ENCODE assay signal across 8 cellular contexts in the genomic region with DNA sequence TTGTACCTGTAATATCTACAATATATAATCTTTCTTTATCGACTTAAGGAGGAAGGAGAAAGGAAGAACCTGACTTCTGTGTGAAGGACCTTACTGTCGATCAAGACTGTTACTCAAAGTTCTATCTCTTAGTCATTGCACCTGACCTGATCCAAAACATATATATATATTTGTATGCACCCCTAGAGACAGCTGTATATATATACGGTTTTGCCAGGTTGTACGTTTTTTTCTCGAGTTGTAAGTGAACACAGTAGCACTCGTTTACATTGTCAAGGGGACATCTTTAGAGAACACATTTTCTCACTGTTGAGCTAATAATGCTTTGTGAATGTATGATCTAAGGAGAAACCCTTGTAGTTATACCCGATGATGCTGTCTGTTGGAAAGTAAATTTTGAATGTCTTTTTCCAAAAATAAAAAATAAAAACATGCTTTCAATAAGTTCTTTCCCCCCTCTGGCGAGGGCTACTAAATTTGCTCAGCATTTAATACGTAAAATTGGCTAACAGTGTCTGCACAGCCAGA. TPM values are rescaled to one million over a fixed set of nuclear protein-coding genes. Genes with fewer than 3 reads are reported as not detected.
DNase-seq lines count a peak whose midpoint lies in the region; ATAC-seq and TF ChIP-seq lines count a peak whose summit lies in the region.

No MANE protein-coding gene starts in this region.

- H3K79me2 ChIP-seq in PC-9 (ENCODE audit: low read depth), result peaks cover 14% of the 10 kb centered on the region; the same call in 1 of the 2 replicates

- ATAC-seq in activated CD8-positive, alpha-beta memory T cell treated with anti-CD3 and anti-CD28 coated beads, Interleukin-2, amount 10 ng/mL, durations not matched to agents 7 days and 5 days, result no peak
- ATAC-seq in psoas muscle, result peak in 1 of 4 donors; percentile 6

- H3K36me3 ChIP-seq in PC-9 (ENCODE audit: low read depth) (peaks cover 10% of the 10 kb centered on the region), psoas muscle (ENCODE audit: insufficient read depth in 1 of 2, low read depth in 1 of 2) (peaks cover 0 to 26% of the 10 kb centered on the region in 2 donors)

- POLR2A ChIA-PET in PC-9 (lab: Charles Lee; ENCODE audit: unreplicated experiment), result interaction anchor here (0.8 kb wide), 1 partner anchor 10 kb away, joined by 6 read pairs; no protein-coding TSS in a partner anchor

- no peaks in the 10 kb centered on the region for H3K27me3 Mint-ChIP-seq in activated CD8-positive, alpha-beta memory T cell treated with anti-CD3 and anti-CD28 coated beads, Interleukin-2, amount 10 ng/mL, durations not matched to agents 7 days and 5 days

- H3K4me2 ChIP-seq in PC-9, result peak overlapping the region; percentile 96

- H3K4me1 Mint-ChIP-seq in activated CD8-positive, alpha-beta memory T cell treated with anti-CD3 and anti-CD28 coated beads, Interleukin-2, amount 10 ng/mL, durations not matched to agents 7 days and 5 days, result peaks cover 36% of the 10 kb centered on the region

- TF ChIP-seq CTCF in PC-9 (conservative IDR thresholded peaks at IDR 0.05) (no peak), psoas muscle (IDR thresholded peaks at IDR 0.05) (no peak)

- peak overlapping the region; percentile 90 for H2AFZ ChIP-seq in PC-9

- 39 to 48% (median 39%) methylated on average over 9 of the region's 9 CpGs for WGBS in psoas muscle, 3 donors

- H3K4me3 ChIP-seq in PC-9 (peak overlapping the region; percentile 77), psoas muscle (peak overlapping the region; percentile 85)

- peak overlapping the region; percentile 96 for H3K4me3 Mint-ChIP-seq in activated CD8-positive, alpha-beta memory T cell treated with anti-CD3 and anti-CD28 coated beads, Interleukin-2, amount 10 ng/mL, durations not matched to agents 7 days and 5 days

- H3K27ac Mint-ChIP-seq in activated CD8-positive, alpha-beta memory T cell treated with anti-CD3 and anti-CD28 coated beads, Interleukin-2, amount 10 ng/mL, durations not matched to agents 7 days and 5 days, result peak overlapping the region; percentile 91

- no peaks in the 10 kb centered on the region for H3K27me3 ChIP-seq in PC-9 (ENCODE audit: insufficient read depth, low read depth)
- no peaks in the 10 kb centered on the region for H3K27me3 ChIP-seq in psoas muscle (ENCODE audit: insufficient read depth in 3 of 3, low read length in 2 of 3)

- no peaks in the 10 kb centered on the region for H3K9me2 ChIP-seq in PC-9 (ENCODE audit: insufficient read depth)

- no peaks in the 10 kb centered on the region; the same call in 1 of the 2 replicates for H3K9me3 ChIP-seq in PC-9 (ENCODE audit: insufficient read depth, low read depth)
- no peaks in the 10 kb centered on the region for H3K9me3 ChIP-seq in psoas muscle

- H4K20me1 ChIP-seq in PC-9 (ENCODE audit: insufficient read depth), result no peaks in the 10 kb centered on the region

- no TSS peak for BruUV-seq in PC-9 (replicated peaks; lab: Mats Ljungman, UMichigan)

- intact Hi-C loops in PC-9 (cut with micrococcal nuclease; ENCODE audit: unreplicated experiment), result no loop called here
- intact Hi-C loops in psoas muscle (cut with DNase I), result loop anchor here (5.0 to 10.0 kb wide), 2 partner anchors 62 to 521 kb away; a partner anchor contains a TSS

- DNase-seq in activated CD8-positive, alpha-beta memory T cell treated with anti-CD3 and anti-CD28 coated beads, Interleukin-2, amount 10 ng/mL, durations not matched to agents 7 days and 5 days, result no peak
- no peak for DNase-seq in activated CD8-positive, alpha-beta memory T cell treated with anti-CD3 and anti-CD28 coated beads, Interleukin-2, amount 50 U/mL, for 4 hours
- DNase-seq in PC-9, result no peak
- DNase-seq in epithelial cell of prostate (ENCODE audit: low read depth, low spot score), result no peak
- no peak for DNase-seq in psoas muscle
- DNase-seq in stimulated activated CD8-positive, alpha-beta memory T cell treated with anti-CD3 and anti-CD28 coated beads, Interleukin-4, amount 100 ng/mL, for 48 hours, result no peak
- no peak for DNase-seq in NCI-H2029 (lab: John Stamatoyannopoulos, UW)
- DNase-seq in ureter (ENCODE audit: low spot score), result no peak

- H3K9me3 Mint-ChIP-seq in activated CD8-positive, alpha-beta memory T cell treated with anti-CD3 and anti-CD28 coated beads, Interleukin-2, amount 10 ng/mL, durations not matched to agents 7 days and 5 days (ENCODE audit: low read depth), result no peaks in the 10 kb centered on the region

- H3K36me3 Mint-ChIP-seq in activated CD8-positive, alpha-beta memory T cell treated with anti-CD3 and anti-CD28 coated beads, Interleukin-2, amount 10 ng/mL, durations not matched to agents 7 days and 5 days, result peaks cover 20% of the 10 kb centered on the region

- H3K4me1 ChIP-seq in PC-9 (replicated peaks; ENCODE audit: insufficient read depth) (peaks cover 17% of the 10 kb centered on the region), psoas muscle (peaks cover 11% of the 10 kb centered on the region)

- peaks cover 20% of the 10 kb centered on the region; the same call in 1 of the 2 replicates for H3F3A ChIP-seq in PC-9 (ENCODE audit: insufficient read depth, low read depth)

- CTCF ChIA-PET in activated CD8-positive, alpha-beta memory T cell treated with anti-CD3 and anti-CD28 coated beads, Interleukin-2, amount 10 ng/mL, durations not matched to agents 7 days and 5 days (lab: Charles Lee), result interaction anchor here (0.6 to 3.8 kb wide), 6 partner anchors 63 to 1476 kb away, joined by 3 to 26 read pairs (median 4); a partner anchor contains a TSS
- CTCF ChIA-PET in PC-9 (lab: Charles Lee), result no interaction called here

- H3K27ac ChIP-seq in PC-9 (0 out of 2 replicates have a peak overlapping the region, but pooled peaks have one; percentile 23), epithelial cell of prostate (peak overlapping the region; percentile 62), psoas muscle (peak overlapping the region; percentile 76)

RNA-seq across cellular contexts. Expression of a gene that starts 0.5 kb away (rescaled TPM):
- total RNA-seq in activated CD8-positive, alpha-beta memory T cell treated with anti-CD3 and anti-CD28 coated beads, Interleukin-2, amount 10 ng/mL, durations not matched to agents 7 days and 5 days, result 10 to 100 TPM; 10.3 to 10.8 TPM
- 8.9 and 10.7 TPM in 2 replicates for total RNA-seq in PC-9 (2021)
- 1 to 10 TPM; 4.2 to 7.5 (median 6.0) TPM for total RNA-seq in psoas muscle
- polyA plus RNA-seq in psoas muscle, result 1 to 10 TPM; 2.9 to 3.6 (median 2.9) TPM
- total RNA-seq in ureter, result 13.4 TPM

RNA-seq across cellular contexts. Expression of a gene that starts 58.7 kb away (rescaled TPM):
- 100 to 1,000 TPM; 127 to 141 TPM for total RNA-seq in activated CD8-positive, alpha-beta memory T cell treated with anti-CD3 and anti-CD28 coated beads, Interleukin-2, amount 10 ng/mL, durations not matched to agents 7 days and 5 days
- total RNA-seq in PC-9 (2021) (75.7 and 84.9 TPM in 2 replicates), psoas muscle (10 to 100 TPM; 17.6 to 21.1 (median 20.2) TPM), ureter (37.9 TPM)
- 10 to 100 TPM in 2 of 3 donors, 1 to 10 TPM in 1; 9.2 to 22.8 (median 15.2) TPM for polyA plus RNA-seq in psoas muscle

Comparison
In these comparisons a context has a peak if more than half of its experiments do, and no peak if none do; other contexts are left out.
1. H3K27ac ChIP-seq: peak in every context shown above with its lines; median percentile 76 in psoas muscle; 62 in epithelial cell of prostate; 23 in PC-9.